ENCODE assay signal across 19 cellular contexts in genomic region chr5:52520171-52520570, GRCh38.
A peak's percentile ranks its signal among the peaks of the same experiment; 100 is the strongest.
DNase-seq lines count a peak whose midpoint lies in the region; ATAC-seq, FAIRE-seq and TF ChIP-seq lines count a peak whose summit lies in the region.
"Had no signal": no experiment of that assay in that cellular context is flagged by ENCODE, and none has a peak within 500 bp of the region (broad histone marks: within the 10 kb centered on the region; RNA-seq: fewer than 3 reads in every experiment).

No MANE protein-coding gene starts in this region.

- peak overlapping the region; percentile 28 for H3K4me2 ChIP-seq in MM.1S (ENCODE audit: low read depth, low read length)

- no peaks in the 10 kb centered on the region for H3K9me3 ChIP-seq in MM.1S (replicated peaks; ENCODE audit: insufficient read depth, low read length)
- peaks cover 0 to 2% of the 10 kb centered on the region in 2 donors for H3K9me3 ChIP-seq in kidney (ENCODE audit: control insufficient read depth in 1 of 2, low read length in 2 of 2)

- intact Hi-C loops in kidney (cut with DNase I), result no loop called here

- FAIRE-seq in kidney (lab: Jason Lieb, UNC), result peak; percentile 32
- FAIRE-seq: G401.6, GM12892, GM19239, H1 had no signal

- no peaks in the 10 kb centered on the region for H3K27me3 ChIP-seq in MM.1S (replicated peaks; ENCODE audit: insufficient read depth, low read length)

- H3K27ac ChIP-seq in MM.1S (ENCODE audit: low read length), result no peak overlapping the region
- H3K27ac ChIP-seq in kidney (ENCODE audit: low read depth in 2 of 2, low read length in 2 of 2), result no peak overlapping the region
- H3K27ac ChIP-seq: GM23248 had no signal

- H3K4me3 ChIP-seq in MM.1S (ENCODE audit: low read length) (no peak overlapping the region), kidney (ENCODE audit: low read length in 2 of 2) (no peak overlapping the region)
- H3K4me3 ChIP-seq: GM23248 had no signal

- H4K20me1 ChIP-seq in MM.1S (ENCODE audit: insufficient read depth, low read length), result no peaks in the 10 kb centered on the region

- no peak for DNase-seq in activated naive CD8-positive, alpha-beta T cell treated with anti-CD3 and anti-CD28 coated beads, Interleukin-2, amount 50 U/mL, for 24 hours
- DNase-seq in MM.1S (peak; percentile 69), kidney (no peak), NOMO-1 treated with DMSO at 0.1 percent for 48 hours (lab: John Stamatoyannopoulos, UW; ENCODE audit: unreplicated experiment) (no peak), Kasumi-1 (lab: John Stamatoyannopoulos, UW) (no peak)
- DNase-seq: C1 segment of cervical spinal cord; Calu3; CD4-positive, alpha-beta memory T cell; COR-L47; DMS53; DMS79 treated with DMSO at 0.1 percent for 48 hours; GM23248; H7; HCEC 1CT had no signal

- no peaks in the 10 kb centered on the region for H3K36me3 Mint-ChIP-seq in activated naive CD8-positive, alpha-beta T cell
- no peaks in the 10 kb centered on the region for H3K36me3 Mint-ChIP-seq in activated naive CD8-positive, alpha-beta T cell treated with anti-CD3 and anti-CD28 coated beads, Interleukin-2, amount 50 U/mL, for 24 hours (ENCODE audit: low read depth)
- H3K36me3 Mint-ChIP-seq: CD4-positive, alpha-beta memory T cell had no signal

- H3K79me2 ChIP-seq in MM.1S (ENCODE audit: low read length), result no peaks in the 10 kb centered on the region

- H3K36me3 ChIP-seq in MM.1S (replicated peaks; ENCODE audit: insufficient read depth, low read length) (no peaks in the 10 kb centered on the region), kidney (ENCODE audit: control insufficient read depth in 1 of 2, insufficient read depth in 2 of 2, low read length in 2 of 2) (no peaks in the 10 kb centered on the region)

- H3K9me2 ChIP-seq in MM.1S (replicated peaks; ENCODE audit: insufficient read depth, low read length), result no peaks in the 10 kb centered on the region

- peaks cover 10% of the 10 kb centered on the region for H3K9me3 Mint-ChIP-seq in activated naive CD8-positive, alpha-beta T cell (ENCODE audit: low read depth)
- H3K9me3 Mint-ChIP-seq in activated naive CD8-positive, alpha-beta T cell treated with anti-CD3 and anti-CD28 coated beads, Interleukin-2, amount 50 U/mL, for 24 hours, result peaks cover 4% of the 10 kb centered on the region

- H3K9ac ChIP-seq in MM.1S (ENCODE audit: low read length) (no peak overlapping the region), kidney (ENCODE audit: low read length in 2 of 2) (no peak overlapping the region)
- H3K9ac ChIP-seq: GM23248 had no signal

- H3F3A ChIP-seq in MM.1S (ENCODE audit: insufficient read depth, low read length), result no peaks in the 10 kb centered on the region

- peak overlapping the region; percentile 47 for H3K27ac Mint-ChIP-seq in activated naive CD8-positive, alpha-beta T cell
- H3K27ac Mint-ChIP-seq in activated naive CD8-positive, alpha-beta T cell treated with anti-CD3 and anti-CD28 coated beads, Interleukin-2, amount 50 U/mL, for 24 hours, result no peak overlapping the region
- H3K27ac Mint-ChIP-seq: CD4-positive, alpha-beta memory T cell had no signal

- TF ChIP-seq CTCF in MM.1S (IDR thresholded peaks at IDR 0.05; ENCODE audit: low read length) (no peak), kidney (IDR thresholded peaks at IDR 0.05; ENCODE audit: borderline replicate concordance, extremely low read depth, insufficient read depth) (no peak)

- peaks cover 8% of the 10 kb centered on the region; the same call in 1 of the 2 replicates for H3K4me1 ChIP-seq in MM.1S (ENCODE audit: low read length)
- no peaks in the 10 kb centered on the region for H3K4me1 ChIP-seq in kidney (ENCODE audit: control insufficient read depth in 1 of 2, insufficient read depth in 1 of 2, low read depth in 1 of 2, low read length in 2 of 2)

- no peak overlapping the region for H2AFZ ChIP-seq in MM.1S (ENCODE audit: low read length)
- H2AFZ ChIP-seq: GM23248 had no signal

- no peak overlapping the region for H3K4me3 Mint-ChIP-seq in activated naive CD8-positive, alpha-beta T cell
- no peak overlapping the region for H3K4me3 Mint-ChIP-seq in activated naive CD8-positive, alpha-beta T cell treated with anti-CD3 and anti-CD28 coated beads, Interleukin-2, amount 50 U/mL, for 24 hours
- H3K4me3 Mint-ChIP-seq: CD4-positive, alpha-beta memory T cell had no signal

- no peak for ATAC-seq in activated naive CD8-positive, alpha-beta T cell treated with anti-CD3 and anti-CD28 coated beads, Interleukin-2, amount 50 U/mL, for 24 hours

- no peaks in the 10 kb centered on the region for H3K4me1 Mint-ChIP-seq in activated naive CD8-positive, alpha-beta T cell (ENCODE audit: low read depth)
- H3K4me1 Mint-ChIP-seq in activated naive CD8-positive, alpha-beta T cell treated with anti-CD3 and anti-CD28 coated beads, Interleukin-2, amount 50 U/mL, for 24 hours, result no peaks in the 10 kb centered on the region
- H3K4me1 Mint-ChIP-seq: CD4-positive, alpha-beta memory T cell had no signal

- H3K27me3 Mint-ChIP-seq in activated naive CD8-positive, alpha-beta T cell, result peaks cover 2% of the 10 kb centered on the region
- no peaks in the 10 kb centered on the region for H3K27me3 Mint-ChIP-seq in activated naive CD8-positive, alpha-beta T cell treated with anti-CD3 and anti-CD28 coated beads, Interleukin-2, amount 50 U/mL, for 24 hours
